Comparison of ENCODE assay signal across 6 cellular contexts in the genomic region with DNA sequence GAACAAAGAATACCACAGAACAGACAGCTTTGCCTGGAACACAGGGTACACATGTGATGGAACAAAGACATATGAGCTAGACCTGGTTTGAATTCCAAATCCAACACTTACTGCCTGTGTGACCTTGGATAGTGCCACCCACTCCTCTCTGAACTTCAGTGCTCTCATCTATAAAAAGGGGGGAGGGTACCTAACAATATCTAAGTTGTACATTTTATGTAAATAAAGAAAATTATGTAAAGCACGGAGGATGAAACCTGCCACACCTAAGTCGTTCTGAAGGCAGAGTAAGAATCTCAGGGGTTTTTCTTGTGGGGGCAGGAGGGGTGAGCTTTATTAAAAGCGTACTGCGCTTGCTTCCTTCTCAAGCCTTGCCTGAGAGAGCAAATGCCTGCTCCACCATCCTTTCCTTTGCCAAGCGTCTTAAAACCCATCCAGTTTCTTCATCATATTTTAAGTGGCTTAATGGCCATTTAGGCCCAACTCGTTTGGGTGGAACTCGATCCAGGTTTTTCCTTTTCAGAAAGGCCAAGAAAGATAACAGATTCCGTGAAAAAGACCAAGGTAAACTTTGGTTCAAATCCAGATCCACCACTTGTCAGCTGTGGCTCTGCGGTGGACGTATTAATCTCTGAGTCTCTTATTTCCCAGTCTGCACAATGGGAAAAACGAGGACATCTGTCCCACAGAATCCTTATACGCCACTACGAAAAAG. TPM values are rescaled to one million over a fixed set of nuclear protein-coding genes. Genes with fewer than 3 reads are reported as not detected.
A peak's percentile ranks its signal among the peaks of the same experiment; 100 is the strongest.
DNase-seq lines count a peak whose midpoint lies in the region; ATAC-seq and TF ChIP-seq lines count a peak whose summit lies in the region.

No MANE protein-coding gene starts in this region.

- WGBS in right cardiac atrium: 4% methylated on average over 13 of the region's 13 CpGs
- WGBS in tibial nerve, 2 donors: 3 to 4% methylated on average over 13 of the region's 13 CpGs

- H3K36me3 ChIP-seq in A673 (ENCODE audit: insufficient read depth, low read length, poor library complexity, severe bottlenecking) (peaks cover 38% of the 10 kb centered on the region), PC-3 (ENCODE audit: low read depth, low read length) (peaks cover 41% of the 10 kb centered on the region), tibial nerve (peaks cover 0 to 33% (median 0%) of the 10 kb centered on the region in 3 donors)

- CTCF ChIA-PET in A673 (lab: Charles Lee) (interaction anchor here (0.6 kb wide), 1 partner anchor 80 kb away, joined by 3 read pairs; no protein-coding TSS in a partner anchor), PC-3 (lab: Charles Lee) (no interaction called here)

- H3K27me3 ChIP-seq in A673 (replicated peaks; ENCODE audit: insufficient read depth, low read depth, low read length, poor library complexity) (no peaks in the 10 kb centered on the region), PC-3 (ENCODE audit: low read length) (no peaks in the 10 kb centered on the region), right cardiac atrium (ENCODE audit: control insufficient read depth, insufficient read depth) (no peaks in the 10 kb centered on the region), tibial nerve (no peaks in the 10 kb centered on the region)

- ATAC-seq in PC-3 (no peak), right cardiac atrium (no peak)

- TF ChIP-seq EP300 in tibial nerve (IDR thresholded peaks at IDR 0.05): no peak

- intact Hi-C loops in A673 (cut with micrococcal nuclease; ENCODE audit: unreplicated experiment): no loop called here
- intact Hi-C loops in PC-3 (cut with micrococcal nuclease): loop anchor here (2.0 kb wide), 2 partner anchors 51 to 57 kb away; no protein-coding TSS in a partner anchor
- intact Hi-C loops in right cardiac atrium (cut with DNase I): no loop called here

- H3K79me2 ChIP-seq in PC-3 (ENCODE audit: low read length): peaks cover 74% of the 10 kb centered on the region

- peak overlapping the region; percentile 94 for H2AFZ ChIP-seq in PC-3 (ENCODE audit: low read length)

- no peaks in the 10 kb centered on the region for H3K9me2 ChIP-seq in PC-3 (replicated peaks; ENCODE audit: low read length)

- H3K9ac ChIP-seq in PC-3 (ENCODE audit: low read length): peak overlapping the region; percentile 96

- DNase-seq in A673 (ENCODE audit: low spot score) (no peak), PC-3 (no peak), right cardiac atrium (no peak), tibial nerve (ENCODE audit: low spot score in 2 of 2) (no peak), middle frontal gyrus (ENCODE audit: extremely low spot score, low spot score) (no peak), HuH-7.5 (ENCODE audit: low spot score) (no peak)

- H4K20me1 ChIP-seq in PC-3 (ENCODE audit: low read length): peaks cover 37% of the 10 kb centered on the region

- H3K4me3 ChIP-seq in A673 (ENCODE audit: low read depth, low read length, poor library complexity, severe bottlenecking) (peak overlapping the region; percentile 94), PC-3 (ENCODE audit: low read length) (peak overlapping the region; percentile 92), right cardiac atrium (ENCODE audit: low read length) (peak overlapping the region; percentile 83), tibial nerve (peak overlapping the region; percentile 76 to 98 (median 86))

- peak overlapping the region; percentile 95 for H3K27ac ChIP-seq in A673 (ENCODE audit: low read depth, low read length, poor library complexity, severe bottlenecking)
- H3K27ac ChIP-seq in PC-3 (ENCODE audit: low read length): peak overlapping the region; percentile 46
- peak overlapping the region; percentile 80 for H3K27ac ChIP-seq in right cardiac atrium (ENCODE audit: low read length)
- peak overlapping the region; percentile 76 to 98 (median 93) for H3K27ac ChIP-seq in tibial nerve

- peak overlapping the region; percentile 87 for H3K4me2 ChIP-seq in PC-3 (ENCODE audit: low read length)

- H3K9me3 ChIP-seq in A673 (ENCODE audit: low read depth, low read length, poor library complexity, severe bottlenecking) (peaks cover 10% of the 10 kb centered on the region), PC-3 (ENCODE audit: low read length) (peaks cover 3% of the 10 kb centered on the region; the same call in 1 of the 2 replicates), right cardiac atrium (ENCODE audit: control insufficient read depth, low read length) (no peaks in the 10 kb centered on the region), tibial nerve (peaks cover 0 to 12% (median 2%) of the 10 kb centered on the region in 4 donors)

- POLR2A ChIA-PET in A673 (lab: Charles Lee; ENCODE audit: low non-redundant PET) (no interaction called here), PC-3 (lab: Charles Lee; ENCODE audit: unreplicated experiment) (no interaction called here)

- peaks cover 12% of the 10 kb centered on the region for H3K4me1 ChIP-seq in A673 (ENCODE audit: insufficient read depth, low read length, poor library complexity, severe bottlenecking)
- H3K4me1 ChIP-seq in PC-3 (ENCODE audit: insufficient read depth, low read length): peaks cover 37% of the 10 kb centered on the region
- peaks cover 17% of the 10 kb centered on the region for H3K4me1 ChIP-seq in right cardiac atrium (ENCODE audit: control insufficient read depth, insufficient read depth, low read length)
- peaks cover 0 to 60% (median 36%) of the 10 kb centered on the region in 4 donors for H3K4me1 ChIP-seq in tibial nerve

- BruUV-seq in A673 (replicated peaks; lab: Mats Ljungman, UMichigan) (no TSS peak), PC-3 (replicated peaks; lab: Mats Ljungman, UMichigan) (no TSS peak)

- no peak for TF ChIP-seq POLR2A in tibial nerve (IDR thresholded peaks at IDR 0.05)

- TF ChIP-seq CTCF in A673 (conservative IDR thresholded peaks at IDR 0.05; ENCODE audit: low read depth, low read length): no peak
- TF ChIP-seq CTCF in PC-3 (conservative IDR thresholded peaks at IDR 0.05; ENCODE audit: low read depth, low read length): no peak
- TF ChIP-seq CTCF in tibial nerve (IDR thresholded peaks at IDR 0.05): no peak

- no peaks in the 10 kb centered on the region for H3F3A ChIP-seq in PC-3 (ENCODE audit: low read length, unreplicated experiment)

RNA-seq across cellular contexts. Expression of gene DDX24, which starts 1.0 kb away (rescaled TPM):
- total RNA-seq in A673 (2021) (195 and 203 TPM in 2 replicates), PC-3 (2014; rRNA removed) (120 and 126 TPM in 2 replicates), right cardiac atrium (100 to 1,000 TPM; 227 to 268 (median 261) TPM), tibial nerve (100 to 1,000 TPM; 116 to 170 (median 151) TPM)
- polyA plus RNA-seq in right cardiac atrium: 138 TPM

RNA-seq across cellular contexts. Expression of gene IFI27L1, which starts 1.1 kb away (rescaled TPM):
- total RNA-seq in A673 (2021): 14.7 and 17.5 TPM in 2 replicates
- 7.8 and 16.9 TPM in 2 replicates for total RNA-seq in PC-3 (2014; rRNA removed)
- total RNA-seq in right cardiac atrium: 10 to 100 TPM; 12.7 to 23.1 (median 15.1) TPM
- polyA plus RNA-seq in right cardiac atrium: 37.9 TPM
- 10 to 100 TPM in 2 of 4 donors, 1 to 10 TPM in 2; 2.7 to 14.6 (median 7.2) TPM for total RNA-seq in tibial nerve

RNA-seq across cellular contexts. Expression of gene IFI27, which starts 30.5 kb away (rescaled TPM):
- total RNA-seq in A673 (2021): 3.7 and 4.9 TPM in 2 replicates
- 4.3 TPM in 1 of 2 replicates, not detected in the other for total RNA-seq in PC-3 (2014; rRNA removed)
- 100 to 1,000 TPM in 2 of 4 donors, 10 to 100 TPM in 2; 70.0 to 289 (median 127) TPM for total RNA-seq in right cardiac atrium
- 298 TPM for polyA plus RNA-seq in right cardiac atrium
- 100 to 1,000 TPM; 118 to 502 (median 368) TPM for total RNA-seq in tibial nerve

RNA-seq across cellular contexts. Expression of gene IFI27L2, which starts 49.4 kb away (rescaled TPM):
- total RNA-seq in A673 (2021): 12.4 and 13.4 TPM in 2 replicates
- total RNA-seq in PC-3 (2014; rRNA removed): 29.3 and 42.7 TPM in 2 replicates
- total RNA-seq in right cardiac atrium: 10 to 100 TPM; 63.3 to 88.4 (median 65.5) TPM
- 104 TPM for polyA plus RNA-seq in right cardiac atrium
- 100 to 1,000 TPM in 3 of 4 donors, 10 to 100 TPM in 1; 76.8 to 146 (median 129) TPM for total RNA-seq in tibial nerve

RNA-seq across cellular contexts. Expression of gene OTUB2, which starts 53.9 kb away (rescaled TPM):
- total RNA-seq in A673 (2021) (1.1 and 2.3 TPM in 2 replicates), PC-3 (2014; rRNA removed) (7.7 and 9.0 TPM in 2 replicates), right cardiac atrium (under 1 TPM; 0.11 to 0.65 (median 0.39) TPM), tibial nerve (under 1 TPM in 3 of 4 donors, not detected in 1; 0.21 to 0.66 (median 0.60) TPM)
- 0.18 TPM for polyA plus RNA-seq in right cardiac atrium

Comparison
In these comparisons a context has a peak if more than half of its experiments do, and no peak if none do; other contexts are left out.
1. RNA of gene IFI27, which starts 30.5 kb away (total RNA-seq): 118 to 502 TPM in tibial nerve and 70.0 to 289 TPM in right cardiac atrium; 3.7 to 4.9 TPM in A673 and 4.3 TPM in PC-3; every median in the first group is over 10 times any median in the second.
2. Peak in every context shown above with its lines, with median percentiles within 50 percentile points of each other: H3K27ac ChIP-seq and H3K4me3 ChIP-seq.